17 cellular contexts compared by ENCODE assay signal in genomic region chr11:73860202-73860601, GRCh38.
"Had no signal": no experiment of that assay in that cellular context is flagged by ENCODE, and none has a peak within 500 bp of the region (broad histone marks: within the 10 kb centered on the region; RNA-seq: fewer than 3 reads in every experiment).

No MANE protein-coding gene starts in this region.

- H3K4me3 ChIP-seq: MG63 had no signal

- H3K9me3 ChIP-seq: MG63 had no signal

- DNase-seq: Karpas-422, KG1, MG63, NCI-H1092 treated with DMSO at 0.1 percent for 48 hours, NCI-H146, NCI-H1694 treated with DMSO at 0.1 percent for 48 hours, NCI-H1930, NCI-H2081, NCI-H2107, NCI-H2227 treated with DMSO at 0.1 percent for 48 hours, NCI-H524, NCI-H526 treated with DMSO at 0.1 percent for 48 hours, NCI-H748 treated with DMSO at 0.1 percent for 48 hours, PC-3, SHP77 had no signal

- H3K27ac ChIP-seq: RWPE1 had no signal

- ATAC-seq: Panc1, PC-3 had no signal

- H3K27me3 ChIP-seq: MG63 had no signal
